Comparison of ENCODE assay signal across 9 cellular contexts in the genomic region with DNA sequence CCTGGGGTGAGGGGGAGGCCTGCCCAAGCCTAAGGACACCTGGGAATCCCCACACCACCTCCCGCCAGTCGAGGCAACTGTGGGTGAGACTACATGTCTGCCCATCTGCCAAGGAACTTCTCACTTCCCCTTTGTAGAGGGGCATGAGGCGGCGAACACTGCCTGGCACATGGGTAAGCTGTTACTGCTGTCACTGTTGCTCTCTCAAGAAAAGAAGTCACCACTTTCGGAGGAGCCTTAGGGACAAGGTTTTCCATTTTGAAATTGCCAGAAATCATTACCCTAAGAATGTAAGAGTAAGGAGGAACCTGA. TPM values are rescaled to one million over a fixed set of nuclear protein-coding genes. Genes with fewer than 3 reads are reported as not detected.
DNase-seq lines count a peak whose midpoint lies in the region; ATAC-seq and TF ChIP-seq lines count a peak whose summit lies in the region.
"Had no signal": no experiment of that assay in that cellular context is flagged by ENCODE, and none has a peak within 500 bp of the region (broad histone marks: within the 10 kb centered on the region; RNA-seq: fewer than 3 reads in every experiment).

No MANE protein-coding gene starts in this region.

- H3K27me3 ChIP-seq in OCI-LY1 (ENCODE audit: insufficient read depth, low read length): no peaks in the 10 kb centered on the region
- H3K27me3 ChIP-seq in esophagus muscularis mucosa: no peaks in the 10 kb centered on the region

- H3K36me3 ChIP-seq in OCI-LY1 (ENCODE audit: insufficient read depth, low read length): peaks cover 77% of the 10 kb centered on the region
- peaks cover 0 to 19% (median 11%) of the 10 kb centered on the region in 4 donors for H3K36me3 ChIP-seq in esophagus muscularis mucosa

- H3K4me1 ChIP-seq in OCI-LY1 (ENCODE audit: insufficient read depth, low read length, severe bottlenecking) (peaks cover 88% of the 10 kb centered on the region), esophagus muscularis mucosa (peaks cover 15 to 40% (median 35%) of the 10 kb centered on the region in 4 donors)

- POLR2A ChIA-PET in GM10248 (lab: Yijun Ruan, JAX): interaction anchor here (1.2 to 4.3 kb wide), 4 partner anchors 11 to 89 kb away, joined by 3 to 27 read pairs (median 6); partner anchors contain the start of gene ZNF691

- 80% methylated on average over 5 of the region's 5 CpGs for WGBS in esophagus muscularis mucosa

- peak; percentile 15 for DNase-seq in GF-D8 (lab: John Stamatoyannopoulos, UW)
- no peak for DNase-seq in retinal pigment epithelial cell (ENCODE audit: low read depth)
- DNase-seq in esophagus muscularis mucosa (ENCODE audit: extremely low spot score): no peak
- DNase-seq in GM10248 (ENCODE audit: extremely low spot score): no peak
- no peak for DNase-seq in stimulated activated CD4-positive, alpha-beta T cell treated with anti-CD3 and anti-CD28 coated beads, Interleukin-12 subunit alpha, Interleukin-12 subunit beta, amount 100 ng/mL, for 4 hours
- DNase-seq: NCI-H345 had no signal

- peak overlapping the region; percentile 30; the same call in 1 of the 2 replicates for H3K9ac ChIP-seq in OCI-LY1 (ENCODE audit: low read length)

- no peaks in the 10 kb centered on the region for H3K9me2 ChIP-seq in OCI-LY1 (ENCODE audit: low read depth, low read length)

- H2AFZ ChIP-seq in OCI-LY1 (ENCODE audit: low read length): no peak overlapping the region

- H4K20me1 ChIP-seq in OCI-LY1 (ENCODE audit: insufficient read depth, low read length): no peaks in the 10 kb centered on the region

- intact Hi-C loops in esophagus muscularis mucosa (cut with DNase I): no loop called here

- TF ChIP-seq CTCF in OCI-LY1 (IDR thresholded peaks at IDR 0.05; ENCODE audit: low read length) (no peak), retinal pigment epithelial cell (conservative IDR thresholded peaks at IDR 0.05; ENCODE audit: low read depth, low read length) (no peak), esophagus muscularis mucosa (IDR thresholded peaks at IDR 0.05) (no peak), GM10248 (IDR thresholded peaks at IDR 0.05; ENCODE audit: control extremely low read depth, extremely low read depth, low read depth, missing control alignments) (no peak)

- H3K27ac ChIP-seq in OCI-LY1 (ENCODE audit: low read depth, low read length, poor library complexity, severe bottlenecking): peak overlapping the region; percentile 97
- peak overlapping the region; percentile 21 for H3K27ac ChIP-seq in cingulate gyrus (ENCODE audit: low read depth, low read length)
- no peak overlapping the region for H3K27ac ChIP-seq in esophagus muscularis mucosa (replicated peaks in 1 of 4)

- peak overlapping the region; percentile 61; the same call in 1 of the 2 replicates for H3K4me2 ChIP-seq in OCI-LY1 (ENCODE audit: low read length)

- H3K79me2 ChIP-seq in OCI-LY1 (ENCODE audit: insufficient read depth, low read length): no peaks in the 10 kb centered on the region

- peak overlapping the region; percentile 13 for H3K4me3 ChIP-seq in OCI-LY1 (ENCODE audit: low read depth, low read length, poor library complexity, severe bottlenecking)
- H3K4me3 ChIP-seq in retinal pigment epithelial cell (ENCODE audit: low read length): peak overlapping the region; percentile 17
- no peak overlapping the region for H3K4me3 ChIP-seq in esophagus muscularis mucosa

- TF ChIP-seq EP300 in esophagus muscularis mucosa (IDR thresholded peaks at IDR 0.05): no peak

- no peaks in the 10 kb centered on the region for H3K9me3 ChIP-seq in OCI-LY1 (ENCODE audit: low read length)
- no peaks in the 10 kb centered on the region for H3K9me3 ChIP-seq in esophagus muscularis mucosa

- no peak for ATAC-seq in GM21367 (IDR thresholded peaks at IDR 0.05; ENCODE audit: unreplicated experiment)

- H3F3A ChIP-seq in OCI-LY1 (ENCODE audit: insufficient read depth, low read length): no peaks in the 10 kb centered on the region

- CTCF ChIA-PET in GM10248 (lab: Yijun Ruan, JAX): interaction anchor here (0.8 to 5.2 kb wide), 7 partner anchors 9 to 138 kb away, joined by 3 to 23 read pairs (median 8); no protein-coding TSS in a partner anchor

- TF ChIP-seq POLR2A in esophagus muscularis mucosa (IDR thresholded peaks at IDR 0.05; ENCODE audit: low read depth): no peak

RNA-seq across cellular contexts. Expression of gene SLC2A1, which starts 23.4 kb away (rescaled TPM):
- total RNA-seq in esophagus muscularis mucosa: 10 to 100 TPM; 17.4 to 63.6 (median 31.8) TPM

Comparison
In these comparisons a context has a peak if more than half of its experiments do, and no peak if none do; other contexts are left out.
1. H3K27ac ChIP-seq: peak in OCI-LY1 (single experiment) and cingulate gyrus (single experiment); none in esophagus muscularis mucosa (0 of 4).
2. H3K4me3 ChIP-seq: peak in OCI-LY1 (single experiment) and retinal pigment epithelial cell (single experiment); none in esophagus muscularis mucosa (0 of 4).